Comparison of ENCODE assay signal across 12 cellular contexts in genomic region chr2:97774425-97774824, GRCh38.
DNase-seq lines count a peak whose midpoint lies in the region; TF ChIP-seq lines count a peak whose summit lies in the region.
"Had no signal": no experiment of that assay in that cellular context is flagged by ENCODE, and none has a peak within 500 bp of the region (broad histone marks: within the 10 kb centered on the region; RNA-seq: fewer than 3 reads in every experiment).

No MANE protein-coding gene starts in this region.

- H3K36me3 ChIP-seq in HAP-1 (replicated peaks) = peaks cover 8% of the 10 kb centered on the region; the same call in 1 of the 2 replicates

- in situ Hi-C loops in HAP-1 (cut with MboI; ENCODE audit: low sequenced_read_pairs) = no loop called here

- peaks cover 14% of the 10 kb centered on the region for H3K4me1 ChIP-seq in HAP-1

- peak; percentile 65 for TF ChIP-seq CTCF in C4-2B (conservative IDR thresholded peaks at IDR 0.05)
- peak; percentile 53 for TF ChIP-seq CTCF in VCaP (conservative IDR thresholded peaks at IDR 0.05)

- H3K4me3 ChIP-seq in HAP-1 = no peak overlapping the region
- H3K4me3 ChIP-seq: dorsolateral prefrontal cortex, mucosa of descending colon had no signal

- DNase-seq in HAP-1 (ENCODE audit: low spot score in 2 of 2) = peak; percentile 31 to 52
- peak; percentile 35 for DNase-seq in iris pigment epithelial cell (ENCODE audit: low read depth)
- no peak for DNase-seq in NCI-H524 treated with DMSO at 0.1 percent for 48 hours (lab: John Stamatoyannopoulos, UW)
- no peak for DNase-seq in NCI-H2081 (lab: John Stamatoyannopoulos, UW)
- DNase-seq in cerebellar nuclear complex (lab: John Stamatoyannopoulos, UW) = no peak
- DNase-seq in GF-D8 (lab: John Stamatoyannopoulos, UW) = no peak
- DNase-seq: activated CD4-positive, alpha-beta T cell treated with anti-CD3 and anti-CD28 coated beads for 48 hours; mucosa of descending colon; NCI-H1417 treated with DMSO at 0.1 percent for 48 hours had no signal

- H3K27me3 ChIP-seq in HAP-1 (ENCODE audit: low read depth) = no peaks in the 10 kb centered on the region
- H3K27me3 ChIP-seq: dorsolateral prefrontal cortex had no signal

- no peaks in the 10 kb centered on the region for H3K9me3 ChIP-seq in HAP-1
- H3K9me3 ChIP-seq: mucosa of descending colon had no signal

- no peak overlapping the region for H3K27ac ChIP-seq in C4-2B
- H3K27ac ChIP-seq in VCaP = 0 out of 2 replicates have a peak overlapping the region, but pooled peaks have one; percentile 7
- H3K27ac ChIP-seq: dorsolateral prefrontal cortex had no signal

Comparison
In these comparisons a context has a peak if more than half of its experiments do, and no peak if none do; other contexts are left out.
1. DNase-seq: peak in HAP-1 (2 of 2) and iris pigment epithelial cell (single experiment); none in NCI-H524 treated with DMSO at 0.1 percent for 48 hours (single experiment), NCI-H2081 (0 of 2), cerebellar nuclear complex (0 of 2) and GF-D8 (single experiment).